In genomic region chr2:159908623-159909022, GRCh38 we compare ENCODE assay signal across 16 cellular contexts. TPM values are rescaled to one million over a fixed set of nuclear protein-coding genes. Genes with fewer than 3 reads are reported as not detected.
A peak's percentile ranks its signal among the peaks of the same experiment; 100 is the strongest.
DNase-seq lines count a peak whose midpoint lies in the region; ATAC-seq and TF ChIP-seq lines count a peak whose summit lies in the region.
"Had no signal": no experiment of that assay in that cellular context is flagged by ENCODE, and none has a peak within 500 bp of the region (broad histone marks: within the 10 kb centered on the region; RNA-seq: fewer than 3 reads in every experiment).

No MANE protein-coding gene starts in this region.

- no peaks in the 10 kb centered on the region for H3K36me3 ChIP-seq in WERI-Rb-1

- no peak overlapping the region for H3K4me3 Mint-ChIP-seq in activated CD4-positive, alpha-beta memory T cell treated with anti-CD3 and anti-CD28 coated beads for 36 hours
- H3K4me3 Mint-ChIP-seq in activated CD4-positive, alpha-beta memory T cell treated with anti-CD3 and anti-CD28 coated beads, Interleukin-2, amount 10 ng/mL, durations not matched to agents 7 days and 5 days: no peak overlapping the region
- H3K4me3 Mint-ChIP-seq in stimulated activated naive CD8-positive, alpha-beta T cell treated with anti-CD3 and anti-CD28 coated beads, Interleukin-15, amount 100 ng/mL, for 72 hours: no peak overlapping the region
- no peak overlapping the region for H3K4me3 Mint-ChIP-seq in activated naive CD8-positive, alpha-beta T cell treated with anti-CD3 and anti-CD28 coated beads, Interleukin-2, amount 50 U/mL, for 24 hours
- H3K4me3 Mint-ChIP-seq: B cell; CD4-positive, alpha-beta T cell had no signal

- H3K36me3 Mint-ChIP-seq in activated CD4-positive, alpha-beta memory T cell treated with anti-CD3 and anti-CD28 coated beads for 36 hours: peaks cover 3% of the 10 kb centered on the region
- no peaks in the 10 kb centered on the region for H3K36me3 Mint-ChIP-seq in activated CD4-positive, alpha-beta memory T cell treated with anti-CD3 and anti-CD28 coated beads, Interleukin-2, amount 10 ng/mL, durations not matched to agents 7 days and 5 days (ENCODE audit: low read depth)
- H3K36me3 Mint-ChIP-seq in activated naive CD8-positive, alpha-beta T cell treated with anti-CD3 and anti-CD28 coated beads, Interleukin-2, amount 50 U/mL, for 24 hours (ENCODE audit: low read depth): no peaks in the 10 kb centered on the region

- no peak overlapping the region for H3K27ac ChIP-seq in WERI-Rb-1
- H3K27ac ChIP-seq: GM23248 had no signal

- peak overlapping the region; percentile 28 for H3K27ac Mint-ChIP-seq in activated CD4-positive, alpha-beta memory T cell treated with anti-CD3 and anti-CD28 coated beads for 36 hours
- no peak overlapping the region for H3K27ac Mint-ChIP-seq in activated CD4-positive, alpha-beta memory T cell treated with anti-CD3 and anti-CD28 coated beads, Interleukin-2, amount 10 ng/mL, durations not matched to agents 7 days and 5 days
- H3K27ac Mint-ChIP-seq in stimulated activated naive CD8-positive, alpha-beta T cell treated with anti-CD3 and anti-CD28 coated beads, Interleukin-15, amount 100 ng/mL, for 72 hours: no peak overlapping the region
- no peak overlapping the region for H3K27ac Mint-ChIP-seq in activated naive CD8-positive, alpha-beta T cell treated with anti-CD3 and anti-CD28 coated beads, Interleukin-2, amount 50 U/mL, for 24 hours
- H3K27ac Mint-ChIP-seq: B cell; CD4-positive, alpha-beta T cell had no signal

- H3K9me3 Mint-ChIP-seq in activated CD4-positive, alpha-beta memory T cell treated with anti-CD3 and anti-CD28 coated beads for 36 hours: no peaks in the 10 kb centered on the region
- no peaks in the 10 kb centered on the region for H3K9me3 Mint-ChIP-seq in activated CD4-positive, alpha-beta memory T cell treated with anti-CD3 and anti-CD28 coated beads, Interleukin-2, amount 10 ng/mL, durations not matched to agents 7 days and 5 days
- peaks cover 0 to 5% of the 10 kb centered on the region in 2 donors for H3K9me3 Mint-ChIP-seq in stimulated activated naive CD8-positive, alpha-beta T cell treated with anti-CD3 and anti-CD28 coated beads, Interleukin-15, amount 100 ng/mL, for 72 hours
- H3K9me3 Mint-ChIP-seq in activated naive CD8-positive, alpha-beta T cell treated with anti-CD3 and anti-CD28 coated beads, Interleukin-2, amount 50 U/mL, for 24 hours: no peaks in the 10 kb centered on the region
- H3K9me3 Mint-ChIP-seq: CD4-positive, alpha-beta T cell had no signal

- no peak for DNase-seq in activated CD4-positive, alpha-beta memory T cell treated with anti-CD3 and anti-CD28 coated beads for 36 hours
- DNase-seq in activated CD4-positive, alpha-beta memory T cell treated with anti-CD3 and anti-CD28 coated beads, Interleukin-2, amount 10 ng/mL, durations not matched to agents 7 days and 5 days: no peak
- no peak for DNase-seq in stimulated activated naive CD8-positive, alpha-beta T cell treated with anti-CD3 and anti-CD28 coated beads, Interleukin-15, Interleukin-2, amounts not matched to agents 100 U/mL and 50 U/mL, for 24 hours
- no peak for DNase-seq in stimulated activated naive CD8-positive, alpha-beta T cell treated with anti-CD3 and anti-CD28 coated beads, Interleukin-15, amount 100 ng/mL, for 72 hours
- no peak for DNase-seq in activated naive CD8-positive, alpha-beta T cell treated with anti-CD3 and anti-CD28 coated beads, Interleukin-2, amount 50 U/mL, for 24 hours
- DNase-seq in NCI-H774 (lab: John Stamatoyannopoulos, UW) (no peak), WERI-Rb-1 (no peak)
- DNase-seq: C1 segment of cervical spinal cord; Calu3; CD4-positive, alpha-beta T cell; DMS79; GM23248 had no signal

- peak; percentile 14 for ATAC-seq in stimulated activated naive CD8-positive, alpha-beta T cell treated with anti-CD3 and anti-CD28 coated beads, Interleukin-15, Interleukin-2, amounts not matched to agents 100 U/mL and 50 U/mL, for 24 hours
- no peak for ATAC-seq in stimulated activated naive CD8-positive, alpha-beta T cell treated with anti-CD3 and anti-CD28 coated beads, Interleukin-15, amount 100 ng/mL, for 72 hours
- ATAC-seq in activated naive CD8-positive, alpha-beta T cell treated with anti-CD3 and anti-CD28 coated beads, Interleukin-2, amount 50 U/mL, for 24 hours: peak; percentile 17
- ATAC-seq: GM12878, HCT116 had no signal

- intact Hi-C loops in activated CD4-positive, alpha-beta memory T cell treated with anti-CD3 and anti-CD28 coated beads for 36 hours (cut with micrococcal nuclease): loop anchor here (1.0 to 10.0 kb wide), 9 partner anchors 12 to 624 kb away; partner anchors contain the start of gene WDSUB1

- no peaks in the 10 kb centered on the region for H3K27me3 ChIP-seq in WERI-Rb-1 (ENCODE audit: insufficient read depth, low read depth, severe bottlenecking)

- H3K4me1 Mint-ChIP-seq in activated CD4-positive, alpha-beta memory T cell treated with anti-CD3 and anti-CD28 coated beads for 36 hours (ENCODE audit: low read depth): peaks cover 53% of the 10 kb centered on the region
- H3K4me1 Mint-ChIP-seq in activated CD4-positive, alpha-beta memory T cell treated with anti-CD3 and anti-CD28 coated beads, Interleukin-2, amount 10 ng/mL, durations not matched to agents 7 days and 5 days: peaks cover 12% of the 10 kb centered on the region
- peaks cover 44% of the 10 kb centered on the region for H3K4me1 Mint-ChIP-seq in stimulated activated naive CD8-positive, alpha-beta T cell treated with anti-CD3 and anti-CD28 coated beads, Interleukin-15, amount 100 ng/mL, for 72 hours
- peaks cover 52% of the 10 kb centered on the region for H3K4me1 Mint-ChIP-seq in activated naive CD8-positive, alpha-beta T cell treated with anti-CD3 and anti-CD28 coated beads, Interleukin-2, amount 50 U/mL, for 24 hours

- H3K9me3 ChIP-seq in WERI-Rb-1 (ENCODE audit: severe bottlenecking): no peaks in the 10 kb centered on the region

- no peak for TF ChIP-seq CTCF in WERI-Rb-1 (IDR thresholded peaks at IDR 0.05; ENCODE audit: low read depth, low read length)

- H3K27me3 Mint-ChIP-seq in activated CD4-positive, alpha-beta memory T cell treated with anti-CD3 and anti-CD28 coated beads for 36 hours: no peaks in the 10 kb centered on the region
- H3K27me3 Mint-ChIP-seq in activated CD4-positive, alpha-beta memory T cell treated with anti-CD3 and anti-CD28 coated beads, Interleukin-2, amount 10 ng/mL, durations not matched to agents 7 days and 5 days: no peaks in the 10 kb centered on the region
- H3K27me3 Mint-ChIP-seq in stimulated activated naive CD8-positive, alpha-beta T cell treated with anti-CD3 and anti-CD28 coated beads, Interleukin-15, amount 100 ng/mL, for 72 hours: peaks cover 7% of the 10 kb centered on the region
- no peaks in the 10 kb centered on the region for H3K27me3 Mint-ChIP-seq in activated naive CD8-positive, alpha-beta T cell treated with anti-CD3 and anti-CD28 coated beads, Interleukin-2, amount 50 U/mL, for 24 hours
- H3K27me3 Mint-ChIP-seq: B cell; CD4-positive, alpha-beta T cell had no signal

- CTCF ChIA-PET in activated CD4-positive, alpha-beta memory T cell treated with anti-CD3 and anti-CD28 coated beads for 36 hours (lab: Charles Lee): interaction anchor here (1.0 to 3.5 kb wide), 3 partner anchors 12 to 30 kb away, joined by 4 to 35 read pairs (median 6); no protein-coding TSS in a partner anchor
- CTCF ChIA-PET in activated CD4-positive, alpha-beta memory T cell treated with anti-CD3 and anti-CD28 coated beads, Interleukin-2, amount 10 ng/mL, durations not matched to agents 7 days and 5 days (lab: Charles Lee): interaction anchor here (0.6 to 1.4 kb wide), 3 partner anchors 12 to 14 kb away, joined by 4 to 5 read pairs (median 4); no protein-coding TSS in a partner anchor

- H3K4me3 ChIP-seq in WERI-Rb-1 (ENCODE audit: low read depth, low read length): no peak overlapping the region
- H3K4me3 ChIP-seq: GM12878, GM23248 had no signal

- POLR2A ChIA-PET in activated CD4-positive, alpha-beta memory T cell treated with anti-CD3 and anti-CD28 coated beads for 36 hours (lab: Charles Lee): interaction anchor here (0.8 to 1.8 kb wide), 6 partner anchors 10 to 196 kb away, joined by 3 to 18 read pairs (median 4); partner anchors contain the start of gene MARCHF7
- POLR2A ChIA-PET in activated CD4-positive, alpha-beta memory T cell treated with anti-CD3 and anti-CD28 coated beads, Interleukin-2, amount 10 ng/mL, durations not matched to agents 7 days and 5 days (lab: Charles Lee): no interaction called here

RNA-seq across cellular contexts. Expression of gene LY75, which starts 4.1 kb away (rescaled TPM):
- total RNA-seq in activated CD4-positive, alpha-beta memory T cell treated with anti-CD3 and anti-CD28 coated beads for 36 hours: 10 to 100 TPM; 65.0 to 66.5 TPM
- total RNA-seq in activated CD4-positive, alpha-beta memory T cell treated with anti-CD3 and anti-CD28 coated beads, Interleukin-2, amount 10 ng/mL, durations not matched to agents 7 days and 5 days: 10 to 100 TPM; 22.7 to 23.5 TPM
- total RNA-seq: G401 had no signal
